8 cellular contexts compared by ENCODE assay signal in genomic region chr1:19208710-19209438, GRCh38. TPM values are rescaled to one million over a fixed set of nuclear protein-coding genes. Genes with fewer than 3 reads are reported as not detected.
DNase-seq lines count a peak whose midpoint lies in the region; ATAC-seq and TF ChIP-seq lines count a peak whose summit lies in the region.

No MANE protein-coding gene starts in this region.

- H3K4me3 ChIP-seq in left ventricle myocardium inferior, result peak overlapping the region; percentile 84
- H3K4me3 ChIP-seq in astrocyte of the spinal cord (ENCODE audit: low read depth, low read length), result peak overlapping the region; percentile 77
- peak overlapping the region; percentile 70 for H3K4me3 ChIP-seq in lower leg skin (ENCODE audit: low read depth, poor library complexity, severe bottlenecking)
- H3K4me3 ChIP-seq in vagina, result peak overlapping the region; percentile 80 to 99

- H3K27me3 ChIP-seq in left ventricle myocardium inferior (ENCODE audit: low read depth), result no peaks in the 10 kb centered on the region
- H3K27me3 ChIP-seq in vagina, result no peaks in the 10 kb centered on the region

- H3K9me3 ChIP-seq in left ventricle myocardium inferior (replicated peaks) (no peaks in the 10 kb centered on the region), vagina (no peaks in the 10 kb centered on the region)

- WGBS in lower leg skin, 2 donors, result 13% methylated on average over 8 of the region's 8 CpGs

- H3K27ac ChIP-seq in left ventricle myocardium inferior (replicated peaks) (peak overlapping the region; percentile 93), vagina (peak overlapping the region; percentile 98)

- peaks cover 2% of the 10 kb centered on the region for H3K36me3 ChIP-seq in left ventricle myocardium inferior
- H3K36me3 ChIP-seq in vagina, result no peaks in the 10 kb centered on the region

- TF ChIP-seq CTCF in left ventricle myocardium inferior (IDR thresholded peaks at IDR 0.05; ENCODE audit: borderline replicate concordance) (no peak), astrocyte of the spinal cord (IDR thresholded peaks at IDR 0.05; ENCODE audit: low read depth, low read length) (no peak), lower leg skin (IDR thresholded peaks at IDR 0.05) (no peak), vagina (IDR thresholded peaks at IDR 0.05) (no peak)

- H3K4me1 ChIP-seq in left ventricle myocardium inferior (peaks cover 95% of the 10 kb centered on the region), vagina (peaks cover 75% of the 10 kb centered on the region)

- in situ Hi-C loops in astrocyte of the spinal cord (cut with HindIII; ENCODE audit: low sequenced_read_pairs), result no loop called here

- DNase-seq in left ventricle myocardium inferior, result no peak
- DNase-seq in Right ventricle myocardium superior, result no peak
- DNase-seq in astrocyte of the spinal cord (ENCODE audit: low read depth, low spot score), result peak; percentile 59
- DNase-seq in lower leg skin (ENCODE audit: low spot score in 2 of 2), result no peak
- DNase-seq in vagina (ENCODE audit: extremely low spot score in 2 of 2), result no peak
- DNase-seq in NCI-H510A (lab: John Stamatoyannopoulos, UW), result no peak
- DNase-seq in stimulated activated CD4-positive, alpha-beta T cell treated with anti-CD3 and anti-CD28 coated beads, Interleukin-12 subunit alpha, Interleukin-12 subunit beta, amount 100 ng/mL, for 4 hours, result no peak

- ATAC-seq in Right ventricle myocardium superior (ENCODE audit: poor library complexity) (no peak), GM18861 (IDR thresholded peaks at IDR 0.05; ENCODE audit: unreplicated experiment) (no peak)

- intact Hi-C loops in left ventricle myocardium inferior (cut with micrococcal nuclease) (no loop called here), Right ventricle myocardium superior (cut with DNase I) (no loop called here), lower leg skin (cut with DNase I; ENCODE audit: low total_unique reads) (no loop called here), vagina (cut with DNase I) (no loop called here)

- no peak for TF ChIP-seq POLR2A in lower leg skin (IDR thresholded peaks at IDR 0.05)
- no peak for TF ChIP-seq POLR2A in vagina (IDR thresholded peaks at IDR 0.05)

RNA-seq across cellular contexts. Expression of gene UBR4, which starts 1.2 kb away (rescaled TPM):
- total RNA-seq in left ventricle myocardium inferior (54.3 TPM), Right ventricle myocardium superior (58.1 TPM), lower leg skin (100 to 1,000 TPM; 255 to 380 (median 329) TPM), vagina (157 TPM)

RNA-seq across cellular contexts. Expression of gene EMC1, which starts 42.5 kb away (rescaled TPM):
- total RNA-seq in left ventricle myocardium inferior (27.6 TPM), Right ventricle myocardium superior (23.7 TPM), lower leg skin (10 to 100 TPM; 26.7 to 31.8 (median 30.2) TPM), vagina (28.0 TPM)

RNA-seq across cellular contexts. Expression of gene MRTO4, which starts 42.7 kb away (rescaled TPM):
- total RNA-seq in left ventricle myocardium inferior (10.0 TPM), Right ventricle myocardium superior (10.8 TPM), lower leg skin (10 to 100 TPM; 12.4 to 26.4 (median 20.9) TPM), vagina (19.2 TPM)
